In genomic region chr1:44802306-44803061, GRCh38 we compare ENCODE assay signal across 8 cellular contexts. TPM values are rescaled to one million over a fixed set of nuclear protein-coding genes. Genes with fewer than 3 reads are reported as not detected.
DNase-seq lines count a peak whose midpoint lies in the region; ATAC-seq and TF ChIP-seq lines count a peak whose summit lies in the region.

No MANE protein-coding gene starts in this region.

- H3K27ac Mint-ChIP-seq in dendritic cell treated with granulocyte-macrophage colony-stimulating factor and Interleukin-4, amounts not matched to agents 40 ng/mL and 50 ng/mL, for 4 days, result peak overlapping the region; percentile 47
- peak overlapping the region; percentile 84 to 98 (median 93) for H3K27ac Mint-ChIP-seq in naive thymus-derived CD4-positive, alpha-beta T cell

- H3K27ac ChIP-seq in ACC112 (ENCODE audit: low read depth, low read length), result peak overlapping the region; percentile 53; the same call in 1 of the 2 replicates
- H3K27ac ChIP-seq in naive thymus-derived CD4-positive, alpha-beta T cell (ENCODE audit: low read depth, low read length), result peak overlapping the region; percentile 94

- no peak for TF ChIP-seq CTCF in GM20000 (IDR thresholded peaks at IDR 0.05; ENCODE audit: extremely low read depth, missing control alignments)

- H3K36me3 Mint-ChIP-seq in dendritic cell treated with granulocyte-macrophage colony-stimulating factor and Interleukin-4, amounts not matched to agents 40 ng/mL and 50 ng/mL, for 4 days (ENCODE audit: low read depth), result peaks cover 64% of the 10 kb centered on the region
- peaks cover 11 to 45% (median 34%) of the 10 kb centered on the region in 5 donors for H3K36me3 Mint-ChIP-seq in naive thymus-derived CD4-positive, alpha-beta T cell

- no peaks in the 10 kb centered on the region for H3K27me3 ChIP-seq in ACC112 (ENCODE audit: insufficient read depth, low read length)
- H3K27me3 ChIP-seq in naive thymus-derived CD4-positive, alpha-beta T cell (ENCODE audit: control insufficient read depth in 2 of 2, insufficient read depth in 2 of 2, low read length in 2 of 2), result no peaks in the 10 kb centered on the region

- H3K9me3 ChIP-seq in naive thymus-derived CD4-positive, alpha-beta T cell (ENCODE audit: control insufficient read depth in 2 of 3, low read length in 3 of 3), result no peaks in the 10 kb centered on the region

- ATAC-seq in naive thymus-derived CD4-positive, alpha-beta T cell, result no peak
- ATAC-seq in GM18873 (IDR thresholded peaks at IDR 0.05; ENCODE audit: low FRiP score, unreplicated experiment), result no peak

- peaks cover 33% of the 10 kb centered on the region for H3K79me2 ChIP-seq in ACC112 (ENCODE audit: control insufficient read depth, insufficient read depth, low read length, unreplicated experiment)

- POLR2A ChIA-PET in naive thymus-derived CD4-positive, alpha-beta T cell (lab: Charles Lee), result interaction anchor here (0.7 to 18.7 kb wide), 5 partner anchors 9 to 81 kb away, joined by 3 to 709 read pairs (median 4); partner anchors contain the start of genes BTBD19 and RPS8

- intact Hi-C loops in dendritic cell treated with granulocyte-macrophage colony-stimulating factor and Interleukin-4, amounts not matched to agents 40 ng/mL and 50 ng/mL, for 4 days (cut with micrococcal nuclease), result no loop called here
- intact Hi-C loops in naive thymus-derived CD4-positive, alpha-beta T cell (cut with micrococcal nuclease), result loop anchor here (5.0 to 10.0 kb wide), 3 partner anchors 402 to 692 kb away; partner anchors contain the start of genes TESK2 (in 2 of the 2) and ZSWIM5 (in 1 of the 2)

- H3K27me3 Mint-ChIP-seq in dendritic cell treated with granulocyte-macrophage colony-stimulating factor and Interleukin-4, amounts not matched to agents 40 ng/mL and 50 ng/mL, for 4 days, result no peaks in the 10 kb centered on the region
- no peaks in the 10 kb centered on the region for H3K27me3 Mint-ChIP-seq in naive thymus-derived CD4-positive, alpha-beta T cell

- peak; percentile 75 for DNase-seq in LHCN-M2 (ENCODE audit: low read depth)
- peak in 1 of 9 donors; percentile 11 for DNase-seq in naive thymus-derived CD4-positive, alpha-beta T cell
- no peak for DNase-seq in AG20443 (ENCODE audit: low spot score)
- DNase-seq in GM20000 (ENCODE audit: low spot score), result no peak
- no peak for DNase-seq in H4 (ENCODE audit: low spot score)

- CTCF ChIA-PET in naive thymus-derived CD4-positive, alpha-beta T cell (lab: Charles Lee), result interaction anchor here (0.6 to 3.1 kb wide), 3 partner anchors 10 to 780 kb away, joined by 3 to 44 read pairs (median 5); no protein-coding TSS in a partner anchor

- H3K4me1 Mint-ChIP-seq in dendritic cell treated with granulocyte-macrophage colony-stimulating factor and Interleukin-4, amounts not matched to agents 40 ng/mL and 50 ng/mL, for 4 days (ENCODE audit: low read depth), result peaks cover 70% of the 10 kb centered on the region
- peaks cover 27 to 58% (median 46%) of the 10 kb centered on the region in 7 donors for H3K4me1 Mint-ChIP-seq in naive thymus-derived CD4-positive, alpha-beta T cell

- H3K4me3 Mint-ChIP-seq in dendritic cell treated with granulocyte-macrophage colony-stimulating factor and Interleukin-4, amounts not matched to agents 40 ng/mL and 50 ng/mL, for 4 days, result peak overlapping the region; percentile 96
- H3K4me3 Mint-ChIP-seq in naive thymus-derived CD4-positive, alpha-beta T cell, result peak overlapping the region; percentile 85 to 97 (median 92)

- peaks cover 46% of the 10 kb centered on the region for H3K4me1 ChIP-seq in ACC112 (ENCODE audit: control insufficient read depth, insufficient read depth, low read length, unreplicated experiment)
- H3K4me1 ChIP-seq in naive thymus-derived CD4-positive, alpha-beta T cell (ENCODE audit: control insufficient read depth in 2 of 2, insufficient read depth in 2 of 2, low read length in 2 of 2), result peaks cover 27 to 36% of the 10 kb centered on the region in 2 donors

- no peaks in the 10 kb centered on the region for H3K9me3 Mint-ChIP-seq in dendritic cell treated with granulocyte-macrophage colony-stimulating factor and Interleukin-4, amounts not matched to agents 40 ng/mL and 50 ng/mL, for 4 days
- peaks cover 0 to 2% (median 0%) of the 10 kb centered on the region in 11 donors for H3K9me3 Mint-ChIP-seq in naive thymus-derived CD4-positive, alpha-beta T cell

- peak overlapping the region; percentile 95 for H3K4me3 ChIP-seq in ACC112 (ENCODE audit: low read depth, low read length)
- peak overlapping the region; percentile 66 for H3K4me3 ChIP-seq in naive thymus-derived CD4-positive, alpha-beta T cell (ENCODE audit: low read length)

- peaks cover 24% of the 10 kb centered on the region; the same call in 1 of the 2 replicates for H3K36me3 ChIP-seq in ACC112 (ENCODE audit: insufficient read depth, low read length)
- H3K36me3 ChIP-seq in naive thymus-derived CD4-positive, alpha-beta T cell (ENCODE audit: control insufficient read depth in 2 of 3, insufficient read depth in 3 of 3, low read length in 3 of 3), result peaks cover 14 to 47% (median 18%) of the 10 kb centered on the region in 3 experiments

- no peak overlapping the region for H2AFZ ChIP-seq in ACC112 (ENCODE audit: low read length, unreplicated experiment)

RNA-seq across cellular contexts. Expression of gene PLK3, which starts 2.3 kb away (rescaled TPM):
- 27.7 and 33.7 TPM in 2 replicates for total RNA-seq in LHCN-M2 (2014; rRNA removed)
- polyA plus RNA-seq in LHCN-M2 (2012), result 15.9 TPM
- total RNA-seq in naive thymus-derived CD4-positive, alpha-beta T cell, result 100 to 1,000 TPM in 4 of 5 experiments, 10 to 100 TPM in 1; 92.8 to 456 (median 142) TPM
- 10 to 100 TPM; 30.5 to 59.1 TPM for polyA plus RNA-seq in naive thymus-derived CD4-positive, alpha-beta T cell
- total RNA-seq in H4 (2014; rRNA removed; shearing (Covaris generic)), result 1.3 and 4.6 TPM in 2 replicates

RNA-seq across cellular contexts. Expression of gene DYNLT4, which starts 4.7 kb away (rescaled TPM):
- total RNA-seq in LHCN-M2 (2014; rRNA removed), result 0.19 TPM in 1 of 2 replicates, not detected in the other
- polyA plus RNA-seq in LHCN-M2 (2012), result 0.09 TPM
- total RNA-seq in naive thymus-derived CD4-positive, alpha-beta T cell, result 1 to 10 TPM in 2 of 5 experiments, under 1 TPM in 3; 0.31 to 9.7 (median 0.87) TPM
- under 1 TPM in 1 of 2 donors, not detected in 1; 0.47 TPM for polyA plus RNA-seq in naive thymus-derived CD4-positive, alpha-beta T cell
- total RNA-seq in H4 (2014; rRNA removed; shearing (Covaris generic)), result 0.12 TPM in 1 of 2 replicates, not detected in the other

RNA-seq across cellular contexts. Expression of gene BTBD19, which starts 5.8 kb away (rescaled TPM):
- 2.1 and 8.2 TPM in 2 replicates for total RNA-seq in LHCN-M2 (2014; rRNA removed)
- polyA plus RNA-seq in LHCN-M2 (2012), result 3.2 TPM
- total RNA-seq in naive thymus-derived CD4-positive, alpha-beta T cell, result 10 to 100 TPM; 11.2 to 47.2 (median 13.5) TPM
- polyA plus RNA-seq in naive thymus-derived CD4-positive, alpha-beta T cell, result under 1 TPM; 0.07 to 0.28 TPM
- total RNA-seq in H4 (2014; rRNA removed; shearing (Covaris generic)), result 2.5 and 2.6 TPM in 2 replicates

RNA-seq across cellular contexts. Expression of gene BEST4, which starts 14.5 kb away (rescaled TPM):
- not detected in 2 replicates for total RNA-seq in LHCN-M2 (2014; rRNA removed)
- 0.10 TPM for polyA plus RNA-seq in LHCN-M2 (2012)
- total RNA-seq in naive thymus-derived CD4-positive, alpha-beta T cell, result 1 to 10 TPM in 2 of 5 experiments, under 1 TPM in 3; 0.77 to 1.4 (median 0.96) TPM
- under 1 TPM in 1 of 2 donors, not detected in 1; 0.72 TPM for polyA plus RNA-seq in naive thymus-derived CD4-positive, alpha-beta T cell
- total RNA-seq in H4 (2014; rRNA removed; shearing (Covaris generic)), result not detected in 2 replicates

RNA-seq across cellular contexts. Expression of gene RPS8, which starts 27.1 kb away (rescaled TPM):
- total RNA-seq in LHCN-M2 (2014; rRNA removed), result 2,019 and 2,069 TPM in 2 replicates
- polyA plus RNA-seq in LHCN-M2 (2012), result 1,942 TPM
- total RNA-seq in naive thymus-derived CD4-positive, alpha-beta T cell, result 1,000 to 10,000 TPM; 2,000 to 3,409 (median 3,025) TPM
- 1,000 to 10,000 TPM in 1 of 2 donors, 100 to 1,000 TPM in 1; 954 to 1,486 TPM for polyA plus RNA-seq in naive thymus-derived CD4-positive, alpha-beta T cell
- 4,339 and 5,019 TPM in 2 replicates for total RNA-seq in H4 (2014; rRNA removed; shearing (Covaris generic))
